ENCODE assay signal across 29 cellular contexts in the genomic region with DNA sequence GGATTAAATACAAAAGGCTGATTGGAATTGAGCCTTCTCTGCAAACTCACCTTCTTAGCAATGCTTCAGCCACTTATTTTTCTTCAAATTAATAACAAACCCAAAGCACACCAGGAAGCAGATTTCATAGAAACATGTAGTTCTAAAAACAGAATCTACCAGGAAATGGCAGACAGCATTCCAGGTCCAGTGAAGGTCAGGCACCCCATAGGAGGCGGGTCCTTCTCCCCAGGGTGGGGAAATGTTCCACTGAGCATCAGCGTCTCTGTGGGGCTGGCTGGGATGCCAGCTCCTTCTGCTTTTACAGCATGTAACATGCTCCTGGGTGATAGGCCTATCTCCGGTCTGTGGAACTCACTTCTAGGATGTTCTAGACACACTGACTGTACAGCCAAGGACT.
"Had no signal": no experiment of that assay in that cellular context is flagged by ENCODE, and none has a peak within 500 bp of the region (broad histone marks: within the 10 kb centered on the region; RNA-seq: fewer than 3 reads in every experiment).

No MANE protein-coding gene starts in this region.

- H3K4me2 ChIP-seq: SK-N-SH had no signal

- H3K9ac ChIP-seq: SK-N-SH had no signal

- H3K4me3 Mint-ChIP-seq: activated CD4-positive, alpha-beta T cell treated with anti-CD3 and anti-CD28 coated beads for 36 hours; activated CD8-positive, alpha-beta T cell treated with anti-CD3 and anti-CD28 coated beads for 36 hours; activated naive CD8-positive, alpha-beta T cell treated with anti-CD3 and anti-CD28 coated beads, Interleukin-2, amount 50 U/mL, for 24 hours; activated T-cell treated with anti-CD3 and anti-CD28 coated beads, Interleukin-2, amount 50 U/mL, for 72 hours had no signal

- H3K36me3 Mint-ChIP-seq: activated naive CD4-positive, alpha-beta T cell treated with anti-CD3 and anti-CD28 coated beads, Interleukin-2, amount 50 U/mL, for 72 hours had no signal

- H3K27ac Mint-ChIP-seq: activated CD4-positive, alpha-beta T cell treated with anti-CD3 and anti-CD28 coated beads for 36 hours; activated CD8-positive, alpha-beta T cell treated with anti-CD3 and anti-CD28 coated beads for 36 hours; activated naive CD8-positive, alpha-beta T cell treated with anti-CD3 and anti-CD28 coated beads, Interleukin-2, amount 50 U/mL, for 24 hours; activated T-cell treated with anti-CD3 and anti-CD28 coated beads, Interleukin-2, amount 50 U/mL, for 72 hours; activated T-helper 2 cell treated with anti-CD3 and anti-CD28 coated beads, Interferon-gamma antibody, Interleukin-2, Interleukin-4, amounts not matched to agents 10 μg/mL and 5 μg/mL and 100 μg/mL, durations not matched to agents 14 hours and 24 hours and 36 hours had no signal

- H3K27ac ChIP-seq: ascending aorta, brain microvascular endothelial cell, cardiac muscle cell, SJCRH30, VCaP had no signal

- ATAC-seq: activated CD4-positive, alpha-beta T cell treated with anti-CD3 and anti-CD28 coated beads for 36 hours; activated CD8-positive, alpha-beta T cell treated with anti-CD3 and anti-CD28 coated beads for 36 hours; activated naive CD8-positive, alpha-beta T cell treated with anti-CD3 and anti-CD28 coated beads, Interleukin-2, amount 50 U/mL, for 24 hours; Right ventricle myocardium inferior had no signal

- DNase-seq: activated CD4-positive, alpha-beta T cell treated with anti-CD3 and anti-CD28 coated beads for 36 hours; activated CD8-positive, alpha-beta memory T cell treated with anti-CD3 and anti-CD28 coated beads, Interleukin-2, amount 50 U/mL, for 4 hours; activated CD8-positive, alpha-beta T cell treated with anti-CD3 and anti-CD28 coated beads for 36 hours; activated gamma-delta T cell treated with Interleukin-2 at 50 U/mL for 16 hours; activated naive CD8-positive, alpha-beta T cell treated with anti-CD3 and anti-CD28 coated beads, Interleukin-2, amount 50 U/mL, for 24 hours; activated T-cell treated with anti-CD3 and anti-CD28 coated beads, Interleukin-2, amount 50 U/mL, for 72 hours; amniotic stem cell; brain microvascular endothelial cell; MG63; MV-4-11; NCI-H1092 treated with DMSO at 0.1 percent for 48 hours; NCI-H1417 treated with DMSO at 0.1 percent for 48 hours; NCI-H1694; NCI-H2029; NCI-H2107; NCI-H2171 treated with DMSO at 0.1 percent for 48 hours; NCI-H226; NCI-H526 treated with DMSO at 0.1 percent for 48 hours; NCI-H82; RPMI8226; SJCRH30; SK-N-SH; T-helper 1 cell had no signal

- H3K27me3 ChIP-seq: ascending aorta, brain microvascular endothelial cell, cardiac muscle cell, MG63, SJCRH30 had no signal

- H3K4me1 Mint-ChIP-seq: activated CD4-positive, alpha-beta T cell treated with anti-CD3 and anti-CD28 coated beads for 36 hours; activated naive CD8-positive, alpha-beta T cell treated with anti-CD3 and anti-CD28 coated beads, Interleukin-2, amount 50 U/mL, for 24 hours had no signal

- H3K36me3 ChIP-seq: brain microvascular endothelial cell, cardiac muscle cell, MG63, SJCRH30 had no signal

- H3K4me1 ChIP-seq: ascending aorta, SJCRH30 had no signal

- H3K9me3 ChIP-seq: ascending aorta, MG63, SJCRH30, SK-N-SH had no signal

- H3K4me3 ChIP-seq: ascending aorta, cardiac muscle cell, MG63, SJCRH30 had no signal

- H3K27me3 Mint-ChIP-seq: activated CD4-positive, alpha-beta T cell treated with anti-CD3 and anti-CD28 coated beads for 36 hours; activated CD8-positive, alpha-beta T cell treated with anti-CD3 and anti-CD28 coated beads for 36 hours; activated naive CD8-positive, alpha-beta T cell treated with anti-CD3 and anti-CD28 coated beads, Interleukin-2, amount 50 U/mL, for 24 hours had no signal

- H3K9me3 Mint-ChIP-seq: activated CD8-positive, alpha-beta T cell treated with anti-CD3 and anti-CD28 coated beads for 36 hours; activated naive CD4-positive, alpha-beta T cell treated with anti-CD3 and anti-CD28 coated beads, Interleukin-2, amount 50 U/mL, for 72 hours; activated T-helper 2 cell treated with anti-CD3 and anti-CD28 coated beads, Interferon-gamma antibody, Interleukin-2, Interleukin-4, amounts not matched to agents 10 μg/mL and 5 μg/mL and 100 μg/mL, durations not matched to agents 14 hours and 24 hours and 36 hours had no signal
